In the genomic region with DNA sequence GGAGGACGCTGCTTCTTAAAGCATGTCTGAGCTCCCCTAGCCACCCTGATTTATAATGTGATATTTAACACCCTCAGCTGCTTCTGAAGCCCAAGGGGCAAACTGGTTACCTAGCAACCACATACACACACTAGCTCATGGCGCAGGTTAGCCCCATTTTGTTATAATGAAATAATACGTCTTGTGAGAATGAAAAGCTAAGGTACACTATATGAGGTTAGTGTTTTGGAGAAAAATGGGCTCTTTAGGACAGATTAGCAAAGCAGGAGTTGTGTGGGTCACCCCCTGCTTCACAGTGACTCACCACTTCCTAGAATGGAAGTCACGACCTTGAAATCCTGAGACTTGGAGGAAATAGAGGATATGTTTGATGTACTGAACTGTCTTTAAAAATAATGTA, we compare ENCODE assay signal across 14 cellular contexts.
A peak's percentile ranks its signal among the peaks of the same experiment; 100 is the strongest.
DNase-seq lines count a peak whose midpoint lies in the region; ATAC-seq and TF ChIP-seq lines count a peak whose summit lies in the region.
"Had no signal": no experiment of that assay in that cellular context is flagged by ENCODE, and none has a peak within 500 bp of the region (broad histone marks: within the 10 kb centered on the region; RNA-seq: fewer than 3 reads in every experiment).

No MANE protein-coding gene starts in this region.

- peak; percentile 38 for DNase-seq in AG10803 (ENCODE audit: low read depth)
- DNase-seq in NCI-H1105 treated with DMSO at 0.1 percent for 48 hours (lab: John Stamatoyannopoulos, UW), result peak; percentile 11
- peak; percentile 8 for DNase-seq in astrocyte of the cerebellum (ENCODE audit: low read depth)
- DNase-seq in kidney glomerular epithelial cell (lab: John Stamatoyannopoulos, UW), result peak; percentile 19
- DNase-seq in HPDE6-E6E7 (ENCODE audit: extremely low spot score), result no peak
- no peak for DNase-seq in SK-N-DZ (ENCODE audit: low spot score)
- DNase-seq in activated naive CD4-positive, alpha-beta T cell (lab: John Stamatoyannopoulos, UW), result no peak
- DNase-seq: activated naive CD8-positive, alpha-beta T cell treated with anti-CD3 and anti-CD28 coated beads, Interleukin-2, amount 10 ng/mL, durations not matched to agents 7 days and 5 days; cortex of kidney; DMS79 treated with DMSO at 0.1 percent for 48 hours; KG1; left lung had no signal

- no peak for TF ChIP-seq CTCF in AG10803 (conservative IDR thresholded peaks at IDR 0.05; ENCODE audit: low read length)
- no peak for TF ChIP-seq CTCF in astrocyte of the cerebellum (IDR thresholded peaks at IDR 0.05; ENCODE audit: low read depth, low read length, missing control alignments)

- no peak overlapping the region for H3K4me3 ChIP-seq in AG10803 (ENCODE audit: low read length)
- no peak overlapping the region for H3K4me3 ChIP-seq in astrocyte of the cerebellum (ENCODE audit: low read depth, low read length)
- H3K4me3 ChIP-seq: gastroesophageal sphincter, left lung had no signal

- in situ Hi-C loops in astrocyte of the cerebellum (cut with HindIII; ENCODE audit: low sequenced_read_pairs), result no loop called here

- no peak for ATAC-seq in HG03108 (IDR thresholded peaks at IDR 0.05; ENCODE audit: unreplicated experiment)
- ATAC-seq: gastroesophageal sphincter, left lung had no signal

Comparison
In these comparisons a context has a peak if more than half of its experiments do, and no peak if none do; other contexts are left out.
1. DNase-seq: peak in AG10803 (single experiment), NCI-H1105 treated with DMSO at 0.1 percent for 48 hours (single experiment), astrocyte of the cerebellum (single experiment) and kidney glomerular epithelial cell (single experiment); none in HPDE6-E6E7 (single experiment), SK-N-DZ (single experiment) and activated naive CD4-positive, alpha-beta T cell (0 of 4).